8 cellular contexts compared by ENCODE assay signal in the genomic region with DNA sequence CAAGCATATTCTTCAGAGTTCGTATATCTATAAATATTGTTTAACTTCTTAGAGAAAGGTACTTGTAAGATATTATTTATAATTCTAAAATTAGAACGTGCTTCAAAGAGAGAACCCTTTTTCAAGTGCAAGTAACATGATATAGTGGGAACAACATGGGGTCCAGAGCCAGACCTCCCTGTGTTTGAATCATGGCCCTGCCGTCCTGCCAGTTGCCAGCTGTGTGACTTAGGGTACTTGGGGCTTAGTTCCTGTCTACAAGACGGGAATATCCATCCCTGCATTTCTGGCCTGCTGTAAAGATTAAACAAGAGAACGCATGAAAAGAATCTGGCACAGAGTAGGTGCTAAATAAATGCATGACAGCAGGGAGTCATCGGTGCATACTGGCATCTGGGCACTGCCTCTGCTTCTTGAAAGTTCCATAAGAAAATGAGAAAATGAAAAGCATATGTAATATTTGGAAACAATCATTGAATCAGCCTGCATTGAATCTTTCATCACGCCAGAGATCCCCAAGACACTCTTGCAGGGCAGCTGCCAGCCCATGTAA.
"Had no signal": no experiment of that assay in that cellular context is flagged by ENCODE, and none has a peak within 500 bp of the region (broad histone marks: within the 10 kb centered on the region; RNA-seq: fewer than 3 reads in every experiment).

No MANE protein-coding gene starts in this region.

- H3K36me3 ChIP-seq: HAP-1 had no signal

- H2AFZ ChIP-seq: GM23248 had no signal

- H3K4me1 ChIP-seq: HAP-1 had no signal

- H3K27ac ChIP-seq: GM23248 had no signal

- H3K9me3 Mint-ChIP-seq: HFFc6 had no signal

- H3K27ac Mint-ChIP-seq: HFFc6 had no signal

- H3K4me3 Mint-ChIP-seq: HFFc6 had no signal

- ATAC-seq: HCT116, K562 had no signal

- H3K9ac ChIP-seq: GM23248 had no signal

- H3K9me3 ChIP-seq: HAP-1 had no signal

- H3K4me3 ChIP-seq: GM23248, HAP-1, K562 had no signal

- DNase-seq: GM23248, GOT3, H7, HFFc6, IMR-90 had no signal
